ENCODE assay signal across 23 cellular contexts in genomic region chr7:1368150-1368681, GRCh38.
DNase-seq lines count a peak whose midpoint lies in the region; ATAC-seq, FAIRE-seq and TF ChIP-seq lines count a peak whose summit lies in the region.
"Had no signal": no experiment of that assay in that cellular context is flagged by ENCODE, and none has a peak within 500 bp of the region (broad histone marks: within the 10 kb centered on the region; RNA-seq: fewer than 3 reads in every experiment).

No MANE protein-coding gene starts in this region.

- CTCF ChIA-PET in HepG2 (lab: Yijun Ruan, JAX; ENCODE audit: low intra/inter-chr PET ratio, low total read pairs) = no interaction called here
- CTCF ChIA-PET in activated CD4-positive, alpha-beta memory T cell treated with anti-CD3 and anti-CD28 coated beads, Interleukin-2, amount 10 ng/mL, durations not matched to agents 7 days and 5 days (lab: Charles Lee) = no interaction called here

- H3K27me3 Mint-ChIP-seq in type B pancreatic cell = peaks cover 56% of the 10 kb centered on the region
- peaks cover 19% of the 10 kb centered on the region for H3K27me3 Mint-ChIP-seq in activated CD4-positive, alpha-beta memory T cell treated with anti-CD3 and anti-CD28 coated beads, Interleukin-2, amount 10 ng/mL, durations not matched to agents 7 days and 5 days

- peak overlapping the region; percentile 58 for H3K4me3 ChIP-seq in BLaER1
- peak overlapping the region; percentile 25; the same call in 1 of the 2 replicates for H3K4me3 ChIP-seq in HAP-1
- H3K4me3 ChIP-seq in WERI-Rb-1 (ENCODE audit: low read depth, low read length) = peak overlapping the region; percentile 14
- H3K4me3 ChIP-seq in HepG2 (replicated peaks in 1 of 3; ENCODE audit: insufficient read depth in 1 of 3, low read depth in 2 of 3, low read length in 3 of 3) = no peak overlapping the region
- H3K4me3 ChIP-seq: MG63, sigmoid colon, uterus had no signal

- peak in 1 of 2 experiments; percentile 42 for DNase-seq in HAP-1 (ENCODE audit: low spot score in 2 of 2)
- no peak for DNase-seq in WERI-Rb-1
- DNase-seq in HepG2 (ENCODE audit: low spot score) = no peak
- no peak for DNase-seq in epidermal melanocyte (ENCODE audit: insufficient read length, low spot score)
- no peak for DNase-seq in type B pancreatic cell (ENCODE audit: extremely low spot score, unreplicated experiment)
- no peak for DNase-seq in NK-92 treated with Interleukin-12 subunit alpha and Interleukin-12 subunit beta, amount 100 ng/mL, for 24 hours (lab: John Stamatoyannopoulos, UW)
- no peak for DNase-seq in activated CD4-positive, alpha-beta memory T cell treated with anti-CD3 and anti-CD28 coated beads, Interleukin-2, amount 10 ng/mL, durations not matched to agents 7 days and 5 days
- DNase-seq: activated CD4-positive, alpha-beta T cell treated with anti-CD3 and anti-CD28 coated beads, Interleukin-2, amount 10 ng/mL, durations not matched to agents 7 days and 5 days; brain microvascular endothelial cell; KG1; kidney glomerular epithelial cell; mammary epithelial cell; NCI-H2029 treated with DMSO at 0.1 percent for 48 hours; sigmoid colon; stimulated activated naive B cell treated with anti-CD40 and anti-IgM and Interleukin-4, amounts not matched to agents 10 μg/mL and 1 μg/mL and 100 μg/mL, for 72 hours; T-helper 9 cell; uterus had no signal

- FAIRE-seq in HepG2 (lab: Jason Lieb, UNC) = no peak

- H3K36me3 ChIP-seq in BLaER1 = no peaks in the 10 kb centered on the region
- no peaks in the 10 kb centered on the region for H3K36me3 ChIP-seq in HAP-1 (replicated peaks)
- H3K36me3 ChIP-seq in WERI-Rb-1 = no peaks in the 10 kb centered on the region
- H3K36me3 ChIP-seq in HepG2 (replicated peaks in 1 of 2; ENCODE audit: control insufficient read depth in 1 of 2, insufficient read depth in 2 of 2, low read length in 2 of 2) = no peaks in the 10 kb centered on the region
- H3K36me3 ChIP-seq: brain microvascular endothelial cell, MG63, sigmoid colon, uterus had no signal

- H3K4me3 Mint-ChIP-seq in type B pancreatic cell = no peak overlapping the region
- H3K4me3 Mint-ChIP-seq in activated CD4-positive, alpha-beta memory T cell treated with anti-CD3 and anti-CD28 coated beads, Interleukin-2, amount 10 ng/mL, durations not matched to agents 7 days and 5 days = no peak overlapping the region
- H3K4me3 Mint-ChIP-seq: activated CD4-positive, alpha-beta T cell treated with anti-CD3 and anti-CD28 coated beads, Interleukin-2, amount 10 ng/mL, durations not matched to agents 7 days and 5 days; activated naive CD4-positive, alpha-beta T cell treated with anti-CD3 and anti-CD28 coated beads, Interleukin-2, amount 10 ng/mL, durations not matched to agents 7 days and 5 days; CD4-positive, alpha-beta T cell had no signal

- POLR2A ChIA-PET in HepG2 (lab: Yijun Ruan, JAX) = no interaction called here
- POLR2A ChIA-PET in activated CD4-positive, alpha-beta memory T cell treated with anti-CD3 and anti-CD28 coated beads, Interleukin-2, amount 10 ng/mL, durations not matched to agents 7 days and 5 days (lab: Charles Lee) = no interaction called here

- peaks cover 8% of the 10 kb centered on the region for H3K4me1 Mint-ChIP-seq in type B pancreatic cell (ENCODE audit: unreplicated experiment)
- H3K4me1 Mint-ChIP-seq in activated CD4-positive, alpha-beta memory T cell treated with anti-CD3 and anti-CD28 coated beads, Interleukin-2, amount 10 ng/mL, durations not matched to agents 7 days and 5 days = no peaks in the 10 kb centered on the region
- H3K4me1 Mint-ChIP-seq: activated CD4-positive, alpha-beta T cell treated with anti-CD3 and anti-CD28 coated beads, Interleukin-2, amount 10 ng/mL, durations not matched to agents 7 days and 5 days; activated naive CD4-positive, alpha-beta T cell treated with anti-CD3 and anti-CD28 coated beads, Interleukin-2, amount 10 ng/mL, durations not matched to agents 7 days and 5 days had no signal

- in situ Hi-C loops in HAP-1 (cut with MboI; ENCODE audit: low sequenced_read_pairs) (no loop called here), HepG2 (cut with HindIII; ENCODE audit: extremely low pct_ligation_motif_present, low pct_unique_long_range_greater_than_20kb) (no loop called here)

- no peaks in the 10 kb centered on the region for H3K79me2 ChIP-seq in HepG2 (ENCODE audit: insufficient read depth, low read length)

- H3K27me3 ChIP-seq in BLaER1 (no peaks in the 10 kb centered on the region), HAP-1 (ENCODE audit: low read depth) (peaks cover 3% of the 10 kb centered on the region; the same call in 1 of the 2 replicates), WERI-Rb-1 (ENCODE audit: insufficient read depth, low read depth, severe bottlenecking) (no peaks in the 10 kb centered on the region), HepG2 (ENCODE audit: control insufficient read depth in 1 of 2, insufficient read depth in 2 of 2, low read length in 2 of 2) (peaks cover 18 to 60% of the 10 kb centered on the region in 2 experiments; a peak in 4 of 5 replicates)

- H4K20me1 ChIP-seq in BLaER1 (no peaks in the 10 kb centered on the region), HepG2 (ENCODE audit: insufficient read depth, low read length) (no peaks in the 10 kb centered on the region)

- TF ChIP-seq RAD21 in HepG2 (CRISPR knock-in tag; IDR thresholded peaks at IDR 0.05) = no peak

- H3K9me3 ChIP-seq in BLaER1 (0 out of 2 replicates have a peak, but pooled peaks cover 5% of the 10 kb centered on the region), HAP-1 (no peaks in the 10 kb centered on the region), WERI-Rb-1 (ENCODE audit: severe bottlenecking) (peaks cover 6% of the 10 kb centered on the region), HepG2 (ENCODE audit: low read length) (no peaks in the 10 kb centered on the region)
- H3K9me3 ChIP-seq: MG63, uterus had no signal

- no peak for ATAC-seq in HepG2

- WGBS in HepG2 (ENCODE audit: low lambda C conversion rate) = 48% methylated on average over 2 of the region's 12 CpGs

- intact Hi-C loops in HepG2 (cut with micrococcal nuclease; ENCODE audit: unreplicated experiment) = no loop called here

- TF ChIP-seq CTCF in WERI-Rb-1 (IDR thresholded peaks at IDR 0.05; ENCODE audit: low read depth, low read length) (no peak), HepG2 (CRISPR knock-in tag; IDR thresholded peaks at IDR 0.05) (no peak), type B pancreatic cell (conservative IDR thresholded peaks at IDR 0.05) (no peak)

- no TSS peak for BruUV-seq in HepG2 (replicated peaks; lab: Mats Ljungman, UMichigan)

- H3K36me3 Mint-ChIP-seq in type B pancreatic cell = no peaks in the 10 kb centered on the region
- H3K36me3 Mint-ChIP-seq in activated CD4-positive, alpha-beta memory T cell treated with anti-CD3 and anti-CD28 coated beads, Interleukin-2, amount 10 ng/mL, durations not matched to agents 7 days and 5 days (ENCODE audit: low read depth) = no peaks in the 10 kb centered on the region
- H3K36me3 Mint-ChIP-seq: activated naive CD4-positive, alpha-beta T cell treated with anti-CD3 and anti-CD28 coated beads, Interleukin-2, amount 10 ng/mL, durations not matched to agents 7 days and 5 days; stimulated activated naive B cell treated with anti-CD40 and anti-IgM and Interleukin-4, amounts not matched to agents 10 μg/mL and 1 μg/mL and 100 μg/mL, for 72 hours had no signal

- H3K27ac Mint-ChIP-seq in type B pancreatic cell = no peak overlapping the region
- H3K27ac Mint-ChIP-seq in activated CD4-positive, alpha-beta memory T cell treated with anti-CD3 and anti-CD28 coated beads, Interleukin-2, amount 10 ng/mL, durations not matched to agents 7 days and 5 days = no peak overlapping the region
- H3K27ac Mint-ChIP-seq: activated CD4-positive, alpha-beta T cell treated with anti-CD3 and anti-CD28 coated beads, Interleukin-2, amount 10 ng/mL, durations not matched to agents 7 days and 5 days; activated naive CD4-positive, alpha-beta T cell treated with anti-CD3 and anti-CD28 coated beads, Interleukin-2, amount 10 ng/mL, durations not matched to agents 7 days and 5 days; CD4-positive, alpha-beta T cell; progenitor cell of endocrine pancreas; stimulated activated naive B cell treated with anti-CD40 and anti-IgM and Interleukin-4, amounts not matched to agents 10 μg/mL and 1 μg/mL and 100 μg/mL, for 72 hours had no signal

- H3K4me2 ChIP-seq in BLaER1 = peak overlapping the region; percentile 96
- H3K4me2 ChIP-seq in HepG2 (ENCODE audit: low read depth, low read length) = no peak overlapping the region

- TF ChIP-seq EP300 in HepG2 (IDR thresholded peaks at IDR 0.05; ENCODE audit: low read depth in 2 of 2, low read length in 2 of 2) (no peak), HepG2 (CRISPR knock-in tag; IDR thresholded peaks at IDR 0.05; ENCODE audit: borderline replicate concordance) (no peak)

- TF ChIP-seq POLR2A in HepG2 (IDR thresholded peaks at IDR 0.05; ENCODE audit: insufficient read depth in 1 of 2, low read depth in 2 of 2, low read length in 2 of 2) = no peak

- H3K4me1 ChIP-seq in BLaER1 (peaks cover 58% of the 10 kb centered on the region), HAP-1 (peaks cover 10% of the 10 kb centered on the region; the same call in 1 of the 2 replicates), HepG2 (ENCODE audit: insufficient read depth, low read length) (peaks cover 8% of the 10 kb centered on the region)
- H3K4me1 ChIP-seq: uterus had no signal

- peak overlapping the region; percentile 57; the same call in 1 of the 2 replicates for H3K9ac ChIP-seq in BLaER1
- H3K9ac ChIP-seq in HepG2 (ENCODE audit: insufficient read depth, low read depth, low read length) = no peak overlapping the region

- peak overlapping the region; percentile 58; the same call in 1 of the 2 replicates for H3K27ac ChIP-seq in BLaER1
- peak overlapping the region; percentile 84 for H3K27ac ChIP-seq in WERI-Rb-1
- no peak overlapping the region for H3K27ac ChIP-seq in HepG2 (ENCODE audit: extremely low read length, insufficient read depth, low read length)
- H3K27ac ChIP-seq: brain microvascular endothelial cell, epithelial cell of prostate, sigmoid colon, uterus had no signal

- H2AFZ ChIP-seq in HepG2 (ENCODE audit: low read length) = no peak overlapping the region

- no peaks in the 10 kb centered on the region for H3K9me3 Mint-ChIP-seq in type B pancreatic cell
- no peaks in the 10 kb centered on the region for H3K9me3 Mint-ChIP-seq in activated CD4-positive, alpha-beta memory T cell treated with anti-CD3 and anti-CD28 coated beads, Interleukin-2, amount 10 ng/mL, durations not matched to agents 7 days and 5 days
- H3K9me3 Mint-ChIP-seq: activated CD4-positive, alpha-beta T cell treated with anti-CD3 and anti-CD28 coated beads, Interleukin-2, amount 10 ng/mL, durations not matched to agents 7 days and 5 days; activated naive CD4-positive, alpha-beta T cell treated with anti-CD3 and anti-CD28 coated beads, Interleukin-2, amount 10 ng/mL, durations not matched to agents 7 days and 5 days; CD4-positive, alpha-beta T cell had no signal

TF ChIP-seq in HepG2, 621 proteins besides CTCF, POLR2A, EP300 and RAD21:
- TF ChIP-seq ZNF768 (CRISPR knock-in tag; IDR thresholded peaks at IDR 0.05) (peak; percentile 96), RAD51 (IDR thresholded peaks at IDR 0.05; ENCODE audit: borderline replicate concordance) (no peak)
TF ChIP-seq in HepG2: peak in this region for 1.

Comparison
In these comparisons a context has a peak if more than half of its experiments do, and no peak if none do; other contexts are left out.
1. H3K4me3 ChIP-seq: peak in BLaER1 (single experiment), HAP-1 (single experiment) and WERI-Rb-1 (single experiment); none in HepG2 (0 of 3).